ENCODE assay signal across 11 cellular contexts in genomic region chr10:124669824-124670654, GRCh38.
DNase-seq lines count a peak whose midpoint lies in the region; ATAC-seq and TF ChIP-seq lines count a peak whose summit lies in the region.
"Had no signal": no experiment of that assay in that cellular context is flagged by ENCODE, and none has a peak within 500 bp of the region (broad histone marks: within the 10 kb centered on the region; RNA-seq: fewer than 3 reads in every experiment).

No MANE protein-coding gene starts in this region.

- no peak for TF ChIP-seq CTCF in activated CD8-positive, alpha-beta T cell treated with anti-CD3 and anti-CD28 coated beads for 36 hours (IDR thresholded peaks at IDR 0.05)

- H3K27me3 ChIP-seq in layer of hippocampus (ENCODE audit: control insufficient read depth, insufficient read depth, low read length): no peaks in the 10 kb centered on the region
- H3K27me3 ChIP-seq in H7 (ENCODE audit: control insufficient read depth, insufficient read depth, low read length): no peaks in the 10 kb centered on the region
- H3K27me3 ChIP-seq: vagina had no signal

- H3K4me3 Mint-ChIP-seq in activated CD8-positive, alpha-beta T cell treated with anti-CD3 and anti-CD28 coated beads for 36 hours: no peak overlapping the region
- no peak overlapping the region for H3K4me3 Mint-ChIP-seq in activated CD8-positive, alpha-beta T cell treated with anti-CD3 and anti-CD28 coated beads, Interleukin-2, amount 10 ng/mL, durations not matched to agents 7 days and 5 days
- no peak overlapping the region for H3K4me3 Mint-ChIP-seq in activated naive CD8-positive, alpha-beta T cell treated with anti-CD3 and anti-CD28 coated beads, Interleukin-2, amount 10 ng/mL, durations not matched to agents 7 days and 5 days
- H3K4me3 Mint-ChIP-seq in stimulated activated effector memory CD8-positive, alpha-beta T cell treated with anti-CD3 and anti-CD28 coated beads, Interleukin-12 subunit alpha, Interleukin-12 subunit beta, amount 100 ng/mL, for 72 hours: peak overlapping the region; percentile 70
- H3K4me3 Mint-ChIP-seq: activated naive CD4-positive, alpha-beta T cell treated with anti-CD3 and anti-CD28 coated beads for 36 hours had no signal

- H3K4me3 ChIP-seq in H7 (ENCODE audit: insufficient read depth, low read depth, low read length): no peak overlapping the region
- H3K4me3 ChIP-seq: vagina had no signal

- H3K36me3 Mint-ChIP-seq in activated CD8-positive, alpha-beta T cell treated with anti-CD3 and anti-CD28 coated beads for 36 hours (ENCODE audit: low read depth): peaks cover 5% of the 10 kb centered on the region
- H3K36me3 Mint-ChIP-seq in activated CD8-positive, alpha-beta T cell treated with anti-CD3 and anti-CD28 coated beads, Interleukin-2, amount 10 ng/mL, durations not matched to agents 7 days and 5 days (ENCODE audit: low read depth): peaks cover 2% of the 10 kb centered on the region
- H3K36me3 Mint-ChIP-seq in activated naive CD8-positive, alpha-beta T cell treated with anti-CD3 and anti-CD28 coated beads, Interleukin-2, amount 10 ng/mL, durations not matched to agents 7 days and 5 days: peaks cover 10% of the 10 kb centered on the region
- peaks cover 52% of the 10 kb centered on the region for H3K36me3 Mint-ChIP-seq in stimulated activated effector memory CD8-positive, alpha-beta T cell treated with anti-CD3 and anti-CD28 coated beads, Interleukin-12 subunit alpha, Interleukin-12 subunit beta, amount 100 ng/mL, for 72 hours

- peak overlapping the region; percentile 55 for H3K27ac Mint-ChIP-seq in activated CD8-positive, alpha-beta T cell treated with anti-CD3 and anti-CD28 coated beads for 36 hours
- H3K27ac Mint-ChIP-seq in activated CD8-positive, alpha-beta T cell treated with anti-CD3 and anti-CD28 coated beads, Interleukin-2, amount 10 ng/mL, durations not matched to agents 7 days and 5 days: no peak overlapping the region
- H3K27ac Mint-ChIP-seq in activated naive CD8-positive, alpha-beta T cell treated with anti-CD3 and anti-CD28 coated beads, Interleukin-2, amount 10 ng/mL, durations not matched to agents 7 days and 5 days: peak overlapping the region; percentile 67
- peak overlapping the region; percentile 95 for H3K27ac Mint-ChIP-seq in stimulated activated effector memory CD8-positive, alpha-beta T cell treated with anti-CD3 and anti-CD28 coated beads, Interleukin-12 subunit alpha, Interleukin-12 subunit beta, amount 100 ng/mL, for 72 hours

- peak overlapping the region; percentile 93 for H3K27ac ChIP-seq in layer of hippocampus (ENCODE audit: low read depth, low read length)

- POLR2A ChIA-PET in activated CD8-positive, alpha-beta T cell treated with anti-CD3 and anti-CD28 coated beads for 36 hours (lab: Charles Lee): interaction anchor here (1.0 to 3.7 kb wide), 4 partner anchors 19 to 73 kb away, joined by 3 to 14 read pairs (median 6); no protein-coding TSS in a partner anchor
- POLR2A ChIA-PET in activated CD8-positive, alpha-beta T cell treated with anti-CD3 and anti-CD28 coated beads, Interleukin-2, amount 10 ng/mL, durations not matched to agents 7 days and 5 days (lab: Charles Lee): interaction anchor here (1.1 to 1.2 kb wide), 2 partner anchors 11 to 21 kb away, joined by 3 to 4 read pairs; no protein-coding TSS in a partner anchor
- POLR2A ChIA-PET in activated naive CD8-positive, alpha-beta T cell treated with anti-CD3 and anti-CD28 coated beads, Interleukin-2, amount 10 ng/mL, durations not matched to agents 7 days and 5 days (lab: Charles Lee): interaction anchor here (1.6 kb wide), 1 partner anchor 19 kb away, joined by 5 read pairs; no protein-coding TSS in a partner anchor

- CTCF ChIA-PET in activated CD8-positive, alpha-beta T cell treated with anti-CD3 and anti-CD28 coated beads for 36 hours (lab: Charles Lee): interaction anchor here (1.6 to 1.9 kb wide), 4 partner anchors 19 to 140 kb away, joined by 4 to 18 read pairs (median 8); no protein-coding TSS in a partner anchor
- CTCF ChIA-PET in activated CD8-positive, alpha-beta T cell treated with anti-CD3 and anti-CD28 coated beads, Interleukin-2, amount 10 ng/mL, durations not matched to agents 7 days and 5 days (lab: Charles Lee): interaction anchor here (1.1 to 5.6 kb wide), 5 partner anchors 15 to 72 kb away, joined by 3 to 31 read pairs (median 9); no protein-coding TSS in a partner anchor

- no peak for ATAC-seq in activated CD8-positive, alpha-beta T cell treated with anti-CD3 and anti-CD28 coated beads for 36 hours
- ATAC-seq in activated CD8-positive, alpha-beta T cell treated with anti-CD3 and anti-CD28 coated beads, Interleukin-2, amount 10 ng/mL, durations not matched to agents 7 days and 5 days: no peak
- ATAC-seq in activated naive CD8-positive, alpha-beta T cell treated with anti-CD3 and anti-CD28 coated beads, Interleukin-2, amount 10 ng/mL, durations not matched to agents 7 days and 5 days (ENCODE audit: low read depth): no peak
- ATAC-seq in stimulated activated effector memory CD8-positive, alpha-beta T cell treated with anti-CD3 and anti-CD28 coated beads, Interleukin-12 subunit alpha, Interleukin-12 subunit beta, amount 100 ng/mL, for 72 hours: peak; percentile 17

- DNase-seq in activated CD8-positive, alpha-beta T cell treated with anti-CD3 and anti-CD28 coated beads for 36 hours: no peak
- DNase-seq in activated CD8-positive, alpha-beta T cell treated with anti-CD3 and anti-CD28 coated beads, Interleukin-2, amount 10 ng/mL, durations not matched to agents 7 days and 5 days: no peak
- no peak for DNase-seq in activated naive CD8-positive, alpha-beta T cell treated with anti-CD3 and anti-CD28 coated beads, Interleukin-2, amount 10 ng/mL, durations not matched to agents 7 days and 5 days
- no peak for DNase-seq in stimulated activated effector memory CD8-positive, alpha-beta T cell treated with anti-CD3 and anti-CD28 coated beads, Interleukin-12 subunit alpha, Interleukin-12 subunit beta, amount 100 ng/mL, for 72 hours (ENCODE audit: low spot score in 2 of 2)
- DNase-seq in H7: no peak
- DNase-seq in SK-N-DZ (ENCODE audit: low spot score): no peak
- DNase-seq in amygdala (lab: John Stamatoyannopoulos, UW): no peak
- DNase-seq: left cardiac atrium had no signal

- intact Hi-C loops in activated CD8-positive, alpha-beta T cell treated with anti-CD3 and anti-CD28 coated beads for 36 hours (cut with micrococcal nuclease): no loop called here

- H3K36me3 ChIP-seq in H7 (replicated peaks; ENCODE audit: control insufficient read depth, insufficient read depth, low read length): no peaks in the 10 kb centered on the region
- H3K36me3 ChIP-seq: vagina had no signal

- no peaks in the 10 kb centered on the region for H3K27me3 Mint-ChIP-seq in activated CD8-positive, alpha-beta T cell treated with anti-CD3 and anti-CD28 coated beads for 36 hours
- H3K27me3 Mint-ChIP-seq in activated CD8-positive, alpha-beta T cell treated with anti-CD3 and anti-CD28 coated beads, Interleukin-2, amount 10 ng/mL, durations not matched to agents 7 days and 5 days (ENCODE audit: low read depth): no peaks in the 10 kb centered on the region
- H3K27me3 Mint-ChIP-seq in activated naive CD8-positive, alpha-beta T cell treated with anti-CD3 and anti-CD28 coated beads, Interleukin-2, amount 10 ng/mL, durations not matched to agents 7 days and 5 days: no peaks in the 10 kb centered on the region

- H3K4me1 Mint-ChIP-seq in activated CD8-positive, alpha-beta T cell treated with anti-CD3 and anti-CD28 coated beads for 36 hours (ENCODE audit: low read depth): peaks cover 54% of the 10 kb centered on the region
- peaks cover 32% of the 10 kb centered on the region for H3K4me1 Mint-ChIP-seq in activated CD8-positive, alpha-beta T cell treated with anti-CD3 and anti-CD28 coated beads, Interleukin-2, amount 10 ng/mL, durations not matched to agents 7 days and 5 days (ENCODE audit: low read depth)
- peaks cover 16% of the 10 kb centered on the region for H3K4me1 Mint-ChIP-seq in activated naive CD8-positive, alpha-beta T cell treated with anti-CD3 and anti-CD28 coated beads, Interleukin-2, amount 10 ng/mL, durations not matched to agents 7 days and 5 days
- peaks cover 82% of the 10 kb centered on the region for H3K4me1 Mint-ChIP-seq in stimulated activated effector memory CD8-positive, alpha-beta T cell treated with anti-CD3 and anti-CD28 coated beads, Interleukin-12 subunit alpha, Interleukin-12 subunit beta, amount 100 ng/mL, for 72 hours

- no peaks in the 10 kb centered on the region for H3K9me3 Mint-ChIP-seq in activated CD8-positive, alpha-beta T cell treated with anti-CD3 and anti-CD28 coated beads for 36 hours
- H3K9me3 Mint-ChIP-seq in activated CD8-positive, alpha-beta T cell treated with anti-CD3 and anti-CD28 coated beads, Interleukin-2, amount 10 ng/mL, durations not matched to agents 7 days and 5 days (ENCODE audit: insufficient read depth): no peaks in the 10 kb centered on the region
- H3K9me3 Mint-ChIP-seq in activated naive CD8-positive, alpha-beta T cell treated with anti-CD3 and anti-CD28 coated beads, Interleukin-2, amount 10 ng/mL, durations not matched to agents 7 days and 5 days: no peaks in the 10 kb centered on the region
- no peaks in the 10 kb centered on the region for H3K9me3 Mint-ChIP-seq in stimulated activated effector memory CD8-positive, alpha-beta T cell treated with anti-CD3 and anti-CD28 coated beads, Interleukin-12 subunit alpha, Interleukin-12 subunit beta, amount 100 ng/mL, for 72 hours
- H3K9me3 Mint-ChIP-seq: activated naive CD4-positive, alpha-beta T cell treated with anti-CD3 and anti-CD28 coated beads for 36 hours had no signal
